In genomic region chr5:112976432-112977309, GRCh38 we compare ENCODE assay signal across 1 cellular context.
TF ChIP-seq lines count a peak whose summit lies in the region.

Gene DCP2 (plus strand): TSS chr5:112976798. CDS start chr5:112976934, 136 bp downstream.

TF ChIP-seq in HepG2, 621 proteins besides CTCF, POLR2A, EP300 and RAD21 (continued from another document and continues in another):
- TF ChIP-seq UBTF (CRISPR knock-in tag; IDR thresholded peaks at IDR 0.05): peak; percentile 77; the same call in 1 of the 2 replicates
- TF ChIP-seq FOXC1 (CRISPR knock-in tag; IDR thresholded peaks at IDR 0.05; ENCODE audit: borderline replicate concordance): peak; percentile 41; the same call in 1 of the 2 replicates
- TF ChIP-seq ZC3H13 (CRISPR knock-in tag; IDR thresholded peaks at IDR 0.05): peak; percentile 38; the same call in 1 of the 2 replicates
- TF ChIP-seq SMAD1 (CRISPR knock-in tag; IDR thresholded peaks at IDR 0.05; ENCODE audit: borderline replicate concordance, low read depth): no peak
- TF ChIP-seq RFX3 (CRISPR knock-in tag; IDR thresholded peaks at IDR 0.05): no peak
- no peak; the same call in 1 of the 2 replicates for TF ChIP-seq CC2D1A (CRISPR knock-in tag; IDR thresholded peaks at IDR 0.05)
- TF ChIP-seq ZNF747 (CRISPR knock-in tag; IDR thresholded peaks at IDR 0.05; ENCODE audit: borderline replicate concordance): peak; percentile 81; the same call in 1 of the 2 replicates
- no peak for TF ChIP-seq ZNF597 (CRISPR knock-in tag; IDR thresholded peaks at IDR 0.05)
- TF ChIP-seq SAP130 (CRISPR knock-in tag; IDR thresholded peaks at IDR 0.05; ENCODE audit: low read depth): peak; percentile 86
- no peak for TF ChIP-seq FLYWCH1 (CRISPR knock-in tag; IDR thresholded peaks at IDR 0.05)
- no peak for TF ChIP-seq HOXD1 (CRISPR knock-in tag; IDR thresholded peaks at IDR 0.05)
- no peak for TF ChIP-seq ZBTB2 (CRISPR knock-in tag; IDR thresholded peaks at IDR 0.05; ENCODE audit: low read depth)
- peak; percentile 29; the same call in 1 of the 2 replicates for TF ChIP-seq GFI1 (CRISPR knock-in tag; IDR thresholded peaks at IDR 0.05; ENCODE audit: borderline replicate concordance)
- peak; percentile 75; the same call in 1 of the 2 replicates for TF ChIP-seq ZNF124 (CRISPR knock-in tag; IDR thresholded peaks at IDR 0.05)
- TF ChIP-seq PPARG (CRISPR knock-in tag; conservative IDR thresholded peaks at IDR 0.05): no peak
- no peak for TF ChIP-seq SNAPC4 (CRISPR knock-in tag; IDR thresholded peaks at IDR 0.05)
- no peak for TF ChIP-seq ZNF720 (CRISPR knock-in tag; IDR thresholded peaks at IDR 0.05)
- peak; percentile 79 for TF ChIP-seq KDM5B (CRISPR knock-in tag; IDR thresholded peaks at IDR 0.05; ENCODE audit: borderline replicate concordance)
- no peak for TF ChIP-seq ZSCAN30 (CRISPR knock-in tag; IDR thresholded peaks at IDR 0.05)
- no peak for TF ChIP-seq RELA (CRISPR knock-in tag; IDR thresholded peaks at IDR 0.05)
- 0 out of 3 replicates have a peak, but pooled peaks have one; percentile 49 for TF ChIP-seq MXI1 (IDR thresholded peaks at IDR 0.05; ENCODE audit: borderline replicate concordance, low read depth, low read length)
- TF ChIP-seq ZNF274 (CRISPR knock-in tag; IDR thresholded peaks at IDR 0.05): peak; percentile 84; the same call in 1 of the 2 replicates
- peak; percentile 73; the same call in 1 of the 2 replicates for TF ChIP-seq ZNF335 (CRISPR knock-in tag; IDR thresholded peaks at IDR 0.05)
- peak; percentile 60; the same call in 1 of the 2 replicates for TF ChIP-seq ZNF292 (CRISPR knock-in tag; IDR thresholded peaks at IDR 0.05; ENCODE audit: borderline replicate concordance, low read depth)
- TF ChIP-seq FOXJ3 (CRISPR knock-in tag; IDR thresholded peaks at IDR 0.05; ENCODE audit: borderline replicate concordance): peak; percentile 32; the same call in 1 of the 2 replicates
- TF ChIP-seq ZFY (CRISPR knock-in tag; IDR thresholded peaks at IDR 0.05): peak; percentile 77
- no peak for TF ChIP-seq PREB (CRISPR knock-in tag; IDR thresholded peaks at IDR 0.05)
- TF ChIP-seq ZNF546 (CRISPR knock-in tag; conservative IDR thresholded peaks at IDR 0.05): no peak
- peak; percentile 38; the same call in 1 of the 2 replicates for TF ChIP-seq NKX3-1 (CRISPR knock-in tag; IDR thresholded peaks at IDR 0.05)
- no peak for TF ChIP-seq PRDM15 (CRISPR knock-in tag; IDR thresholded peaks at IDR 0.05)
- TF ChIP-seq HNRNPUL1 (IDR thresholded peaks at IDR 0.05; ENCODE audit: low read depth, low read length): no peak
- TF ChIP-seq KAT2B (IDR thresholded peaks at IDR 0.05; ENCODE audit: borderline replicate concordance, low read depth, low read length): no peak
- no peak for TF ChIP-seq SKI (IDR thresholded peaks at IDR 0.05; ENCODE audit: partially characterized antibody)
- 0 out of 2 replicates have a peak, but pooled peaks have one; percentile 21 for TF ChIP-seq KLF9 (CRISPR knock-in tag; IDR thresholded peaks at IDR 0.05; ENCODE audit: low read depth)
- no peak for TF ChIP-seq HCFC1 (IDR thresholded peaks at IDR 0.05; ENCODE audit: low read depth, low read length)
- no peak for TF ChIP-seq TOE1 (CRISPR knock-in tag; IDR thresholded peaks at IDR 0.05)
- no peak for TF ChIP-seq ZNF496 (CRISPR knock-in tag; IDR thresholded peaks at IDR 0.05; ENCODE audit: insufficient replicate concordance)
- TF ChIP-seq NR1H2 (CRISPR knock-in tag; IDR thresholded peaks at IDR 0.05; ENCODE audit: borderline replicate concordance, low read depth): no peak
- TF ChIP-seq MIXL1 (CRISPR knock-in tag; IDR thresholded peaks at IDR 0.05): peak; percentile 31; the same call in 1 of the 2 replicates
- no peak; the same call in 1 of the 2 replicates for TF ChIP-seq ZNF580 (CRISPR knock-in tag; IDR thresholded peaks at IDR 0.05; ENCODE audit: borderline replicate concordance, low read depth)
- TF ChIP-seq ZBTB7B (CRISPR knock-in tag; IDR thresholded peaks at IDR 0.05): peak; percentile 98
- no peak for TF ChIP-seq NFRKB (IDR thresholded peaks at IDR 0.05)
- no peak for TF ChIP-seq ZNF251 (CRISPR knock-in tag; IDR thresholded peaks at IDR 0.05)
- no peak for TF ChIP-seq SP140L (CRISPR knock-in tag; IDR thresholded peaks at IDR 0.05; ENCODE audit: borderline replicate concordance)
- TF ChIP-seq ARNT (IDR thresholded peaks at IDR 0.05): no peak
